ENCODE assay signal across 9 cellular contexts in the genomic region with DNA sequence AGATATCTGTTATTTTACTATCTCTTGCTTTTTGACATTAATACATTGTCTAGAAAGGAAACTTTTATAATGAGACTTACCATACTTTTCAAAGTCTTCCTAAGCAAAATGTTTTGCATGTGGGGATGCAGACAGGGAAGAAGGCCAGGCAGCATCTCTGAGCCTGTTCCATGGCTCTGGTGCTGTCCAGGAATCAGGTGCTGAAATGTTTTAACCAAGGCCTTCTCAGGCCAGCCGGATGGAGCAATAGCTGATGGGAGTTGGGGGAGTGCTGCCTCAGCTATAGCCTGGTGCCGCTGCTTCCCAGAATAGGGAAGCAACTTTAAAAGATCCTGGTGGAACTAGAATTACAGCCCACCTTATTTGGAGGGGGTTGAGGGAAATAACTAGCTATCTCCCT. TPM values are rescaled to one million over a fixed set of nuclear protein-coding genes. Genes with fewer than 3 reads are reported as not detected.
DNase-seq lines count a peak whose midpoint lies in the region; FAIRE-seq and TF ChIP-seq lines count a peak whose summit lies in the region.
"Had no signal": no experiment of that assay in that cellular context is flagged by ENCODE, and none has a peak within 500 bp of the region (broad histone marks: within the 10 kb centered on the region; RNA-seq: fewer than 3 reads in every experiment).

No MANE protein-coding gene starts in this region.

- H3K4me3 ChIP-seq in HEK293 (ENCODE audit: low read depth, low read length) (no peak overlapping the region), SJCRH30 (no peak overlapping the region), fibroblast of the aortic adventitia (ENCODE audit: low read depth, low read length) (no peak overlapping the region), sigmoid colon (no peak overlapping the region)

- intact Hi-C loops in sigmoid colon (cut with DNase I), result no loop called here

- CTCF ChIA-PET in HEK293 (lab: Yijun Ruan, JAX), result interaction anchor here (1.8 kb wide), 1 partner anchor 36 kb away, joined by 8 read pairs; no protein-coding TSS in a partner anchor

- DNase-seq in SJCRH30 (peak; percentile 48 to 68), fibroblast of the aortic adventitia (ENCODE audit: low read depth) (peak; percentile 15), renal cortical epithelial cell (ENCODE audit: low read depth) (peak; percentile 23), GM12891 (ENCODE audit: insufficient read length, low spot score) (no peak), sigmoid colon (no peak)
- no peak for DNase-seq in stimulated activated CD4-positive, alpha-beta T cell treated with anti-CD3 and anti-CD28 coated beads, Interleukin-1b, Interleukin-23, amount 100 ng/mL, for 48 hours
- DNase-seq: activated CD4-positive, alpha-beta T cell treated with anti-CD3 and anti-CD28 coated beads, Interleukin-2, amount 10 ng/mL, durations not matched to agents 24 days and 14 days; NCI-H1048 had no signal

- H3K27ac ChIP-seq in HEK293 (ENCODE audit: extremely low read depth, low read depth, low read length) (no peak overlapping the region), SJCRH30 (no peak overlapping the region), sigmoid colon (no peak overlapping the region)

- no peak for TF ChIP-seq CTCF in HEK293 (tag by site-specific recombination; IDR thresholded peaks at IDR 0.05)
- TF ChIP-seq CTCF in fibroblast of the aortic adventitia (IDR thresholded peaks at IDR 0.05; ENCODE audit: insufficient read depth, low read length), result no peak
- no peak for TF ChIP-seq CTCF in sigmoid colon (IDR thresholded peaks at IDR 0.05)

- H3K36me3 ChIP-seq in HEK293 (ENCODE audit: control insufficient read depth in 2 of 2, insufficient read depth in 1 of 2, low read length in 2 of 2), result no peaks in the 10 kb centered on the region
- H3K36me3 ChIP-seq in SJCRH30, result no peaks in the 10 kb centered on the region
- H3K36me3 ChIP-seq in sigmoid colon, result no peaks in the 10 kb centered on the region

- H3K27me3 ChIP-seq in SJCRH30, result no peaks in the 10 kb centered on the region
- H3K27me3 ChIP-seq in sigmoid colon, result no peaks in the 10 kb centered on the region

- no peaks in the 10 kb centered on the region for H3K4me1 ChIP-seq in HEK293 (ENCODE audit: control insufficient read depth, insufficient read depth, low read length)
- no peaks in the 10 kb centered on the region for H3K4me1 ChIP-seq in SJCRH30
- H3K4me1 ChIP-seq in sigmoid colon, result no peaks in the 10 kb centered on the region

- POLR2A ChIA-PET in HEK293 (lab: Yijun Ruan, JAX), result no interaction called here

- TF ChIP-seq POLR2A in GM12891 (IDR thresholded peaks at IDR 0.05; ENCODE audit: low read depth, low read length) (no peak), sigmoid colon (IDR thresholded peaks at IDR 0.05) (no peak)

- H3K9me3 ChIP-seq in HEK293 (ENCODE audit: control insufficient read depth, insufficient read depth, low read depth, low read length) (no peaks in the 10 kb centered on the region), SJCRH30 (replicated peaks) (no peaks in the 10 kb centered on the region), sigmoid colon (no peaks in the 10 kb centered on the region)

- WGBS in sigmoid colon, 2 donors, result 29 to 35% methylated on average over 2 of the region's 2 CpGs

- no peak for TF ChIP-seq EP300 in sigmoid colon (IDR thresholded peaks at IDR 0.05)

- no peak for FAIRE-seq in GM12891 (lab: Jason Lieb, UNC)

TF ChIP-seq in HEK293, 187 proteins besides CTCF, POLR2A, EP300 and RAD21:
- no peak for TF ChIP-seq ZNF777 (tag by site-specific recombination; IDR thresholded peaks at IDR 0.05; ENCODE audit: borderline replicate concordance)
- TF ChIP-seq, protein P1, sequence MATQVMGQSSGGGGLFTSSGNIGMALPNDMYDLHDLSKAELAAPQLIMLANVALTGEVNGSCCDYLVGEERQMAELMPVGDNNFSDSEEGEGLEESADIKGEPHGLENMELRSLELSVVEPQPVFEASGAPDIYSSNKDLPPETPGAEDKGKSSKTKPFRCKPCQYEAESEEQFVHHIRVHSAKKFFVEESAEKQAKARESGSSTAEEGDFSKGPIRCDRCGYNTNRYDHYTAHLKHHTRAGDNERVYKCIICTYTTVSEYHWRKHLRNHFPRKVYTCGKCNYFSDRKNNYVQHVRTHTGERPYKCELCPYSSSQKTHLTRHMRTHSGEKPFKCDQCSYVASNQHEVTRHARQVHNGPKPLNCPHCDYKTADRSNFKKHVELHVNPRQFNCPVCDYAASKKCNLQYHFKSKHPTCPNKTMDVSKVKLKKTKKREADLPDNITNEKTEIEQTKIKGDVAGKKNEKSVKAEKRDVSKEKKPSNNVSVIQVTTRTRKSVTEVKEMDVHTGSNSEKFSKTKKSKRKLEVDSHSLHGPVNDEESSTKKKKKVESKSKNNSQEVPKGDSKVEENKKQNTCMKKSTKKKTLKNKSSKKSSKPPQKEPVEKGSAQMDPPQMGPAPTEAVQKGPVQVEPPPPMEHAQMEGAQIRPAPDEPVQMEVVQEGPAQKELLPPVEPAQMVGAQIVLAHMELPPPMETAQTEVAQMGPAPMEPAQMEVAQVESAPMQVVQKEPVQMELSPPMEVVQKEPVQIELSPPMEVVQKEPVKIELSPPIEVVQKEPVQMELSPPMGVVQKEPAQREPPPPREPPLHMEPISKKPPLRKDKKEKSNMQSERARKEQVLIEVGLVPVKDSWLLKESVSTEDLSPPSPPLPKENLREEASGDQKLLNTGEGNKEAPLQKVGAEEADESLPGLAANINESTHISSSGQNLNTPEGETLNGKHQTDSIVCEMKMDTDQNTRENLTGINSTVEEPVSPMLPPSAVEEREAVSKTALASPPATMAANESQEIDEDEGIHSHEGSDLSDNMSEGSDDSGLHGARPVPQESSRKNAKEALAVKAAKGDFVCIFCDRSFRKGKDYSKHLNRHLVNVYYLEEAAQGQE (tag by site-specific recombination; IDR thresholded peaks at IDR 0.05), result peak; percentile 96
- TF ChIP-seq, protein P2, sequence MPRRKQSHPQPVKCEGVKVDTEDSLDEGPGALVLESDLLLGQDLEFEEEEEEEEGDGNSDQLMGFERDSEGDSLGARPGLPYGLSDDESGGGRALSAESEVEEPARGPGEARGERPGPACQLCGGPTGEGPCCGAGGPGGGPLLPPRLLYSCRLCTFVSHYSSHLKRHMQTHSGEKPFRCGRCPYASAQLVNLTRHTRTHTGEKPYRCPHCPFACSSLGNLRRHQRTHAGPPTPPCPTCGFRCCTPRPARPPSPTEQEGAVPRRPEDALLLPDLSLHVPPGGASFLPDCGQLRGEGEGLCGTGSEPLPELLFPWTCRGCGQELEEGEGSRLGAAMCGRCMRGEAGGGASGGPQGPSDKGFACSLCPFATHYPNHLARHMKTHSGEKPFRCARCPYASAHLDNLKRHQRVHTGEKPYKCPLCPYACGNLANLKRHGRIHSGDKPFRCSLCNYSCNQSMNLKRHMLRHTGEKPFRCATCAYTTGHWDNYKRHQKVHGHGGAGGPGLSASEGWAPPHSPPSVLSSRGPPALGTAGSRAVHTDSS (tag by site-specific recombination; IDR thresholded peaks at IDR 0.05), result no peak
TF ChIP-seq in HEK293: peak in this region for 1.

TF ChIP-seq in GM12891, 5 proteins besides CTCF, POLR2A, EP300 and RAD21:
- TF ChIP-seq POLR2AphosphoS5 (IDR thresholded peaks at IDR 0.05; ENCODE audit: low read depth, low read length), result no peak
- TF ChIP-seq POU2F2 (IDR thresholded peaks at IDR 0.05; ENCODE audit: low read depth, low read length), result no peak
- TF ChIP-seq SPI1 (IDR thresholded peaks at IDR 0.05; ENCODE audit: low read depth, low read length), result no peak
- TF ChIP-seq PAX5 (IDR thresholded peaks at IDR 0.05; ENCODE audit: insufficient read depth, low read length, severe bottlenecking), result no peak
- no peak for TF ChIP-seq TAF1 (IDR thresholded peaks at IDR 0.05; ENCODE audit: low read depth, low read length)

RNA-seq across cellular contexts. Expression of a gene that starts 38.5 kb away (rescaled TPM):
- total RNA-seq in SJCRH30 (2014; rRNA removed; shearing (Covaris generic)), result not detected in 2 replicates
- total RNA-seq in fibroblast of the aortic adventitia (ENCODE audit: low replicate concordance) (not detected in 2 replicates), renal cortical epithelial cell (0.17 and 23.9 TPM in 2 replicates), sigmoid colon (1 to 10 TPM; 1.5 to 6.4 (median 3.8) TPM)
- polyA plus RNA-seq in GM12891 (2012; ENCODE audit: low read depth, missing spikeins), result not detected
- polyA plus RNA-seq in sigmoid colon, result 1 to 10 TPM in 2 of 3 donors, not detected in 1; 1.2 to 1.4 TPM
- total RNA-seq: activated CD4-positive, alpha-beta T cell treated with anti-CD3 and anti-CD28 coated beads, Interleukin-2, amount 10 ng/mL, durations not matched to agents 24 days and 14 days had no signal

Comparison
In these comparisons a context has a peak if more than half of its experiments do, and no peak if none do; other contexts are left out.
1. DNase-seq: peak in SJCRH30 (2 of 2), fibroblast of the aortic adventitia (single experiment) and renal cortical epithelial cell (single experiment); none in stimulated activated CD4-positive, alpha-beta T cell treated with anti-CD3 and anti-CD28 coated beads, Interleukin-1b, Interleukin-23, amount 100 ng/mL, for 48 hours (single experiment), GM12891 (single experiment) and sigmoid colon (single experiment).